1 cellular context compared by ENCODE assay signal in the genomic region with DNA sequence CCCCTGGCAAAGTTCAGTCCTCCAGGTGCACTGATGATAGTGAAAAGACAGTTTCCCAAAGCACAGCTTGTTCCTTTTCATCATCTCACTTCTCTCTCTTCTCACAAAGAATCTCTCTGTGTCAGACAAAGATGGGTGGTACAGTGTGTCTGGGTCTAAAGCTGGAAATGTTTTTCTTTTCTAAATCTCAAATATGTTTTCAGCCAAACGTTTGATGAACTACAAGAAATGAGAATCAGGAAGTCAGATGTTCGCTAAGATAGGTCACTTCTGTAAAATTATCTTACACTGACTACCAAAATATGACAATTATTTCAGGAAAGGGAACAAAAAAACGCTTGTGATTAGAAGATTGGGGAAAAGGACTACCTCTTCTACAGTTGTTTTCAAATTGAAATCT.
TF ChIP-seq lines count a peak whose summit lies in the region.

No MANE protein-coding gene starts in this region.

TF ChIP-seq in GM23338, 12 proteins besides CTCF, POLR2A, EP300 and RAD21 (continued from another document):
- TF ChIP-seq, protein P1, sequence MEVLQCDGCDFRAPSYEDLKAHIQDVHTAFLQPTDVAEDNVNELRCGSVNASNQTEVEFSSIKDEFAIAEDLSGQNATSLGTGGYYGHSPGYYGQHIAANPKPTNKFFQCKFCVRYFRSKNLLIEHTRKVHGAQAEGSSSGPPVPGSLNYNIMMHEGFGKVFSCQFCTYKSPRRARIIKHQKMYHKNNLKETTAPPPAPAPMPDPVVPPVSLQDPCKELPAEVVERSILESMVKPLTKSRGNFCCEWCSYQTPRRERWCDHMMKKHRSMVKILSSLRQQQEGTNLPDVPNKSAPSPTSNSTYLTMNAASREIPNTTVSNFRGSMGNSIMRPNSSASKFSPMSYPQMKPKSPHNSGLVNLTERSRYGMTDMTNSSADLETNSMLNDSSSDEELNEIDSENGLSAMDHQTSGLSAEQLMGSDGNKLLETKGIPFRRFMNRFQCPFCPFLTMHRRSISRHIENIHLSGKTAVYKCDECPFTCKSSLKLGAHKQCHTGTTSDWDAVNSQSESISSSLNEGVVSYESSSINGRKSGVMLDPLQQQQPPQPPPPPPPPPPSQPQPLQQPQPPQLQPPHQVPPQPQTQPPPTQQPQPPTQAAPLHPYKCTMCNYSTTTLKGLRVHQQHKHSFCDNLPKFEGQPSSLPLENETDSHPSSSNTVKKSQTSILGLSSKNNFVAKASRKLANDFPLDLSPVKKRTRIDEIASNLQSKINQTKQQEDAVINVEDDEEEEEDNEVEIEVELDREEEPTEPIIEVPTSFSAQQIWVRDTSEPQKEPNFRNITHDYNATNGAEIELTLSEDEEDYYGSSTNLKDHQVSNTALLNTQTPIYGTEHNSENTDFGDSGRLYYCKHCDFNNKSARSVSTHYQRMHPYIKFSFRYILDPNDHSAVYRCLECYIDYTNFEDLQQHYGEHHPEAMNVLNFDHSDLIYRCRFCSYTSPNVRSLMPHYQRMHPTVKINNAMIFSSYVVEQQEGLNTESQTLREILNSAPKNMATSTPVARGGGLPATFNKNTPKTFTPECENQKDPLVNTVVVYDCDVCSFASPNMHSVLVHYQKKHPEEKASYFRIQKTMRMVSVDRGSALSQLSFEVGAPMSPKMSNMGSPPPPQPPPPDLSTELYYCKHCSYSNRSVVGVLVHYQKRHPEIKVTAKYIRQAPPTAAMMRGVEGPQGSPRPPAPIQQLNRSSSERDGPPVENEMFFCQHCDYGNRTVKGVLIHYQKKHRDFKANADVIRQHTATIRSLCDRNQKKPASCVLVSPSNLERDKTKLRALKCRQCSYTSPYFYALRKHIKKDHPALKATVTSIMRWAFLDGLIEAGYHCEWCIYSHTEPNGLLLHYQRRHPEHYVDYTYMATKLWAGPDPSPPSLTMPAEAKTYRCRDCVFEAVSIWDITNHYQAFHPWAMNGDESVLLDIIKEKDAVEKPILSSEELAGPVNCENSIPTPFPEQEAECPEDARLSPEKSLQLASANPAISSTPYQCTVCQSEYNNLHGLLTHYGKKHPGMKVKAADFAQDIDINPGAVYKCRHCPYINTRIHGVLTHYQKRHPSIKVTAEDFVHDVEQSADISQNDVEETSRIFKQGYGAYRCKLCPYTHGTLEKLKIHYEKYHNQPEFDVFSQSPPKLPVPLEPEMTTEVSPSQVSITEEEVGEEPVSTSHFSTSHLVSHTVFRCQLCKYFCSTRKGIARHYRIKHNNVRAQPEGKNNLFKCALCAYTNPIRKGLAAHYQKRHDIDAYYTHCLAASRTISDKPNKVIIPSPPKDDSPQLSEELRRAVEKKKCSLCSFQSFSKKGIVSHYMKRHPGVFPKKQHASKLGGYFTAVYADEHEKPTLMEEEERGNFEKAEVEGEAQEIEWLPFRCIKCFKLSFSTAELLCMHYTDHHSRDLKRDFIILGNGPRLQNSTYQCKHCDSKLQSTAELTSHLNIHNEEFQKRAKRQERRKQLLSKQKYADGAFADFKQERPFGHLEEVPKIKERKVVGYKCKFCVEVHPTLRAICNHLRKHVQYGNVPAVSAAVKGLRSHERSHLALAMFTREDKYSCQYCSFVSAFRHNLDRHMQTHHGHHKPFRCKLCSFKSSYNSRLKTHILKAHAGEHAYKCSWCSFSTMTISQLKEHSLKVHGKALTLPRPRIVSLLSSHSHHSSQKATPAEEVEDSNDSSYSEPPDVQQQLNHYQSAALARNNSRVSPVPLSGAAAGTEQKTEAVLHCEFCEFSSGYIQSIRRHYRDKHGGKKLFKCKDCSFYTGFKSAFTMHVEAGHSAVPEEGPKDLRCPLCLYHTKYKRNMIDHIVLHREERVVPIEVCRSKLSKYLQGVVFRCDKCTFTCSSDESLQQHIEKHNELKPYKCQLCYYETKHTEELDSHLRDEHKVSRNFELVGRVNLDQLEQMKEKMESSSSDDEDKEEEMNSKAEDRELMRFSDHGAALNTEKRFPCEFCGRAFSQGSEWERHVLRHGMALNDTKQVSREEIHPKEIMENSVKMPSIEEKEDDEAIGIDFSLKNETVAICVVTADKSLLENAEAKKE (CRISPR knock-in tag; IDR thresholded peaks at IDR 0.05): no peak
- no peak for TF ChIP-seq ZNF331 (CRISPR knock-in tag; IDR thresholded peaks at IDR 0.05; ENCODE audit: low read depth)
- TF ChIP-seq STAT1 (IDR thresholded peaks at IDR 0.05; ENCODE audit: unreplicated experiment): no peak
- no peak for TF ChIP-seq JUNB (IDR thresholded peaks at IDR 0.05; ENCODE audit: unreplicated experiment)
